1 cellular context compared by ENCODE assay signal in the genomic region with DNA sequence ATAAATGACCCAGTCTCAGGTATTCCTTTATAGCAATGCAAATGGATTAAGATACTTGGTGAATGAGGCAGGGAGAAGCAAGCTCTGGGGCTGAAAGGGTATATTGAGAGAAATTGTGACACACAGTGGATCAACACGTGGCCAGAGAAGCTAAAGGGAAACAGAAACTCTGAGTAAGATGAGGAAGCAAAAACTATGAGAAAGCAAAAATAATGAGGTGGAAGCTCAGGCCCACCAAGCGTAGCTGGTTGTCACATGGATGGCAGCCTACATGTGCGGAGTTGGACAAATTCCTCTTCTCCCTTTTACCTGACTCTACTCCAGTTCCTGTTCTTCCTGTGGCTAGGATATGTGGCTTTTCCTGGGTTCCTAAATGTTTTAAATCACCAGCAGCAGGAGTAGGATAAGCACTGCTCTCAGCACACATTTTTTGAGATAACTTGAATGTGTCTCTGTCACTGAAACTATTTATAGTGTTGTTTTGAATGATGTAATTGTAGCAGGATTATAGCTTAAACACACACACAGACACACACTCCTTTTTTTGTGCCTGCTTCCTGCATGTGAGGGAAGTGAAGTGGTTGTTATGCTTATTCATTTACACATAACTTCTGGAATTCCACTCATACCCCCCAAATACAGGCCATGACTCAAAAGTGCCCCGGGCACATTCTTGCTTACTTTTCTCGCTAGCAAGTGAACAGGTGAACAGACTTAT.
TF ChIP-seq lines count a peak whose summit lies in the region.

No MANE protein-coding gene starts in this region.

TF ChIP-seq in HepG2, 621 proteins besides CTCF, POLR2A, EP300 and RAD21 (continued from another document):
- TF ChIP-seq, protein P1, sequence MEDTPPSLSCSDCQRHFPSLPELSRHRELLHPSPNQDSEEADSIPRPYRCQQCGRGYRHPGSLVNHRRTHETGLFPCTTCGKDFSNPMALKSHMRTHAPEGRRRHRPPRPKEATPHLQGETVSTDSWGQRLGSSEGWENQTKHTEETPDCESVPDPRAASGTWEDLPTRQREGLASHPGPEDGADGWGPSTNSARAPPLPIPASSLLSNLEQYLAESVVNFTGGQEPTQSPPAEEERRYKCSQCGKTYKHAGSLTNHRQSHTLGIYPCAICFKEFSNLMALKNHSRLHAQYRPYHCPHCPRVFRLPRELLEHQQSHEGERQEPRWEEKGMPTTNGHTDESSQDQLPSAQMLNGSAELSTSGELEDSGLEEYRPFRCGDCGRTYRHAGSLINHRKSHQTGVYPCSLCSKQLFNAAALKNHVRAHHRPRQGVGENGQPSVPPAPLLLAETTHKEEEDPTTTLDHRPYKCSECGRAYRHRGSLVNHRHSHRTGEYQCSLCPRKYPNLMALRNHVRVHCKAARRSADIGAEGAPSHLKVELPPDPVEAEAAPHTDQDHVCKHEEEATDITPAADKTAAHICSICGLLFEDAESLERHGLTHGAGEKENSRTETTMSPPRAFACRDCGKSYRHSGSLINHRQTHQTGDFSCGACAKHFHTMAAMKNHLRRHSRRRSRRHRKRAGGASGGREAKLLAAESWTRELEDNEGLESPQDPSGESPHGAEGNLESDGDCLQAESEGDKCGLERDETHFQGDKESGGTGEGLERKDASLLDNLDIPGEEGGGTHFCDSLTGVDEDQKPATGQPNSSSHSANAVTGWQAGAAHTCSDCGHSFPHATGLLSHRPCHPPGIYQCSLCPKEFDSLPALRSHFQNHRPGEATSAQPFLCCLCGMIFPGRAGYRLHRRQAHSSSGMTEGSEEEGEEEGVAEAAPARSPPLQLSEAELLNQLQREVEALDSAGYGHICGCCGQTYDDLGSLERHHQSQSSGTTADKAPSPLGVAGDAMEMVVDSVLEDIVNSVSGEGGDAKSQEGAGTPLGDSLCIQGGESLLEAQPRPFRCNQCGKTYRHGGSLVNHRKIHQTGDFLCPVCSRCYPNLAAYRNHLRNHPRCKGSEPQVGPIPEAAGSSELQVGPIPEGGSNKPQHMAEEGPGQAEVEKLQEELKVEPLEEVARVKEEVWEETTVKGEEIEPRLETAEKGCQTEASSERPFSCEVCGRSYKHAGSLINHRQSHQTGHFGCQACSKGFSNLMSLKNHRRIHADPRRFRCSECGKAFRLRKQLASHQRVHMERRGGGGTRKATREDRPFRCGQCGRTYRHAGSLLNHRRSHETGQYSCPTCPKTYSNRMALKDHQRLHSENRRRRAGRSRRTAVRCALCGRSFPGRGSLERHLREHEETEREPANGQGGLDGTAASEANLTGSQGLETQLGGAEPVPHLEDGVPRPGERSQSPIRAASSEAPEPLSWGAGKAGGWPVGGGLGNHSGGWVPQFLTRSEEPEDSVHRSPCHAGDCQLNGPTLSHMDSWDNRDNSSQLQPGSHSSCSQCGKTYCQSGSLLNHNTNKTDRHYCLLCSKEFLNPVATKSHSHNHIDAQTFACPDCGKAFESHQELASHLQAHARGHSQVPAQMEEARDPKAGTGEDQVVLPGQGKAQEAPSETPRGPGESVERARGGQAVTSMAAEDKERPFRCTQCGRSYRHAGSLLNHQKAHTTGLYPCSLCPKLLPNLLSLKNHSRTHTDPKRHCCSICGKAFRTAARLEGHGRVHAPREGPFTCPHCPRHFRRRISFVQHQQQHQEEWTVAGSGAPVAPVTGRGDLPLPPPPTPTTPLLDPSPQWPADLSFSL (CRISPR knock-in tag; IDR thresholded peaks at IDR 0.05), result no peak
- TF ChIP-seq NBN (conservative IDR thresholded peaks at IDR 0.05) (no peak), PAX8 (CRISPR knock-in tag; IDR thresholded peaks at IDR 0.05; ENCODE audit: borderline replicate concordance) (no peak), HNF4G (IDR thresholded peaks at IDR 0.05; ENCODE audit: borderline replicate concordance, low read depth, low read length) (no peak), HNF4G (CRISPR knock-in tag; IDR thresholded peaks at IDR 0.05; ENCODE audit: borderline replicate concordance, low read depth) (no peak), NR2F6 (IDR thresholded peaks at IDR 0.05) (no peak), NR2F6 (CRISPR knock-in tag; IDR thresholded peaks at IDR 0.05) (no peak)
- TF ChIP-seq, protein P2, sequence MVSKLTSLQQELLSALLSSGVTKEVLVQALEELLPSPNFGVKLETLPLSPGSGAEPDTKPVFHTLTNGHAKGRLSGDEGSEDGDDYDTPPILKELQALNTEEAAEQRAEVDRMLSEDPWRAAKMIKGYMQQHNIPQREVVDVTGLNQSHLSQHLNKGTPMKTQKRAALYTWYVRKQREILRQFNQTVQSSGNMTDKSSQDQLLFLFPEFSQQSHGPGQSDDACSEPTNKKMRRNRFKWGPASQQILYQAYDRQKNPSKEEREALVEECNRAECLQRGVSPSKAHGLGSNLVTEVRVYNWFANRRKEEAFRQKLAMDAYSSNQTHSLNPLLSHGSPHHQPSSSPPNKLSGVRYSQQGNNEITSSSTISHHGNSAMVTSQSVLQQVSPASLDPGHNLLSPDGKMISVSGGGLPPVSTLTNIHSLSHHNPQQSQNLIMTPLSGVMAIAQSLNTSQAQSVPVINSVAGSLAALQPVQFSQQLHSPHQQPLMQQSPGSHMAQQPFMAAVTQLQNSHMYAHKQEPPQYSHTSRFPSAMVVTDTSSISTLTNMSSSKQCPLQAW (CRISPR knock-in tag; IDR thresholded peaks at IDR 0.05), result no peak
